In genomic region chr14:80839743-80840142, GRCh38 we compare ENCODE assay signal across 32 cellular contexts.
"Had no signal": no experiment of that assay in that cellular context is flagged by ENCODE, and none has a peak within 500 bp of the region (broad histone marks: within the 10 kb centered on the region; RNA-seq: fewer than 3 reads in every experiment).

No MANE protein-coding gene starts in this region.

- H3K36me3 ChIP-seq: adrenal gland, ascending aorta, brain microvascular endothelial cell, breast epithelium, cardiac muscle cell had no signal

- H3K9me3 ChIP-seq: ascending aorta, body of pancreas, breast epithelium had no signal

- ATAC-seq: activated naive CD4-positive, alpha-beta T cell treated with anti-CD3 and anti-CD28 coated beads, Interleukin-2, amount 50 U/mL, for 72 hours; activated naive CD8-positive, alpha-beta T cell treated with anti-CD3 and anti-CD28 coated beads, Interleukin-2, amount 50 U/mL, for 24 hours; activated T-cell treated with anti-CD3 and anti-CD28 coated beads, Interleukin-2, amount 50 U/mL, for 4 hours; activated T-cell treated with anti-CD3 and anti-CD28 coated beads, Interleukin-2, amount 50 U/mL, for 72 hours; activated T-helper 17 cell treated with anti-CD3 and anti-CD28 coated beads, Interleukin-2, amount 50 U/mL, for 72 hours; body of pancreas had no signal

- H3K4me3 ChIP-seq: adrenal gland, ascending aorta, body of pancreas, breast epithelium, cardiac muscle cell had no signal

- H3K27ac ChIP-seq: adrenal gland, ascending aorta, body of pancreas, brain microvascular endothelial cell, breast epithelium, cardiac muscle cell had no signal

- H3K4me1 ChIP-seq: adrenal gland, body of pancreas, breast epithelium had no signal

- H3K27me3 ChIP-seq: adrenal gland, ascending aorta, body of pancreas, brain microvascular endothelial cell, breast epithelium, cardiac muscle cell had no signal

- DNase-seq: activated effector memory CD4-positive, alpha-beta T cell treated with anti-CD3 and anti-CD28 coated beads, Interleukin-2, amount 50 U/mL, for 16 hours; activated effector memory CD4-positive, alpha-beta T cell treated with Interleukin-2 at 50 U/mL for 16 hours; activated gamma-delta T cell; activated gamma-delta T cell treated with Interleukin-2 at 50 U/mL for 16 hours; activated naive CD4-positive, alpha-beta T cell; activated naive CD4-positive, alpha-beta T cell treated with anti-CD3 and anti-CD28 coated beads for 36 hours; activated naive CD4-positive, alpha-beta T cell treated with anti-CD3 and anti-CD28 coated beads, Interleukin-2, amount 10 ng/mL, durations not matched to agents 7 days and 5 days; activated naive CD4-positive, alpha-beta T cell treated with anti-CD3 and anti-CD28 coated beads, Interleukin-2, amount 50 U/mL, for 16 hours; activated naive CD4-positive, alpha-beta T cell treated with Interleukin-2 at 50 U/mL for 16 hours; activated naive CD8-positive, alpha-beta T cell treated with anti-CD3 and anti-CD28 coated beads for 36 hours; activated naive CD8-positive, alpha-beta T cell treated with anti-CD3 and anti-CD28 coated beads, Interleukin-2, amount 10 ng/mL, durations not matched to agents 7 days and 5 days; activated naive CD8-positive, alpha-beta T cell treated with anti-CD3 and anti-CD28 coated beads, Interleukin-2, amount 50 U/mL, for 24 hours; activated T-cell treated with anti-CD3 and anti-CD28 coated beads, Interleukin-2, amount 50 U/mL, for 1 hour; activated T-cell treated with anti-CD3 and anti-CD28 coated beads, Interleukin-2, amount 50 U/mL, for 24 hours; activated T-cell treated with anti-CD3 and anti-CD28 coated beads, Interleukin-2, amount 50 U/mL, for 4 hours; activated T-cell treated with anti-CD3 and anti-CD28 coated beads, Interleukin-2, amount 50 U/mL, for 48 hours; activated T-cell treated with anti-CD3 and anti-CD28 coated beads, Interleukin-2, amount 50 U/mL, for 72 hours; adrenal gland; amniotic stem cell; amygdala; anterior cingulate cortex; aorta; body of pancreas; brain microvascular endothelial cell; caudate nucleus; central memory CD4-positive, alpha-beta T cell; cerebellar nuclear complex had no signal
